In the genomic region with DNA sequence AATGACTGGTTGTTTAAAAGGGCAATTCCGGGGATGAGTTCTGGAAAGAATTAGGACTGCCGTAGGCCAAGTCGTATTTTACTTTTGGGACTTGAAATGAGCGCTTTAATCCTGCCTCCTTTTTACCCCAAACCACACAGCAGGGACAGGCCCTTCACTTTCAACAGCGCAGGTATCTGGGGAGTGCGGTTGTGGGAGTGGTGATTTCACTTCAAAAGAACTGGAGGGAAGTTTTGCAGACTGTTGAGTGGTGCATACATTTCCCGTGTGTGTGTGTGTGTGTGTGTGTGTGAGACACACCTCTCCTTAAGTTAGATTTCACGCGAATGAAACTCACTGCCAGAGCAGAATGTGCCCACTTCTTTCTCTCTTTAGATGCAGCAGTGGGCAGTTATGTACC, we compare ENCODE assay signal across 9 cellular contexts. TPM values are rescaled to one million over a fixed set of nuclear protein-coding genes. Genes with fewer than 3 reads are reported as not detected.
DNase-seq lines count a peak whose midpoint lies in the region; ATAC-seq, FAIRE-seq and TF ChIP-seq lines count a peak whose summit lies in the region.
"Had no signal": no experiment of that assay in that cellular context is flagged by ENCODE, and none has a peak within 500 bp of the region (broad histone marks: within the 10 kb centered on the region; RNA-seq: fewer than 3 reads in every experiment).

No MANE protein-coding gene starts in this region.

- H3K27ac ChIP-seq in right atrium auricular region (no peak overlapping the region), GM12878 (ENCODE audit: control insufficient read depth, insufficient read depth) (no peak overlapping the region), lower lobe of right lung (no peak overlapping the region), urinary bladder (ENCODE audit: low read depth) (no peak overlapping the region), right lobe of liver (no peak overlapping the region)

- no peak for TF ChIP-seq POLR2A in GM12878 (IDR thresholded peaks at IDR 0.05; ENCODE audit: low read depth, low read length)
- no peak for TF ChIP-seq POLR2A in right lobe of liver (IDR thresholded peaks at IDR 0.05)

- H3K27me3 ChIP-seq in right atrium auricular region (no peaks in the 10 kb centered on the region), GM12878 (replicated peaks in 1 of 2; ENCODE audit: control insufficient read depth in 2 of 2, insufficient read depth in 2 of 2, low read length in 1 of 2) (no peaks in the 10 kb centered on the region; a peak in 1 of 4 replicates), lower lobe of right lung (ENCODE audit: low read depth) (no peaks in the 10 kb centered on the region), right lobe of liver (peaks cover 0 to 12% of the 10 kb centered on the region in 2 donors)

- no peak for TF ChIP-seq CTCF in right atrium auricular region (IDR thresholded peaks at IDR 0.05)
- no peak for TF ChIP-seq CTCF in GM12878 (IDR thresholded peaks at IDR 0.05 in 2 of 3, conservative IDR thresholded peaks at IDR 0.05 in 1 of 3; ENCODE audit: control insufficient read depth in 2 of 3, extremely low read depth in 1 of 3, insufficient read depth in 1 of 3, low read depth in 3 of 3, low read length in 3 of 3)
- TF ChIP-seq CTCF in lower lobe of right lung (IDR thresholded peaks at IDR 0.05), result no peak
- TF ChIP-seq CTCF in right lobe of liver (IDR thresholded peaks at IDR 0.05), result no peak

- no peak for TF ChIP-seq EP300 in GM12878 (IDR thresholded peaks at IDR 0.05; ENCODE audit: borderline replicate concordance in 1 of 2, control insufficient read depth in 1 of 2, low read depth in 2 of 2, low read length in 2 of 2)

- BruUV-seq in GM12878 (replicated peaks; lab: Mats Ljungman, UMichigan), result no TSS peak

- WGBS in GM12878 (ENCODE audit: insufficient coverage, insufficient replicate concordance, low lambda C conversion rate, missing lambda C conversion rate), result 34% methylated on average over 9 of the region's 9 CpGs
- 25% methylated on average over 9 of the region's 9 CpGs for WGBS in urinary bladder
- 26% methylated on average over 9 of the region's 9 CpGs for WGBS in right lobe of liver (ENCODE audit: insufficient coverage, low coverage, low lambda C conversion rate, missing lambda C conversion rate)

- intact Hi-C loops in Right ventricle myocardium superior (cut with DNase I), result loop anchor here (10.0 kb wide), 1 partner anchor 133 kb away; no protein-coding TSS in a partner anchor
- intact Hi-C loops in GM12878 (cut with micrococcal nuclease; ENCODE audit: unreplicated experiment), result no loop called here
- intact Hi-C loops in lower lobe of right lung (cut with DNase I), result no loop called here
- intact Hi-C loops in right lobe of liver (cut with DNase I), result no loop called here

- no peak for ATAC-seq in Right ventricle myocardium superior (ENCODE audit: poor library complexity)
- 0 out of 3 replicates have a peak, but pooled peaks have one; percentile 27 for ATAC-seq in GM12878
- no peak for ATAC-seq in lower lobe of right lung
- no peak for ATAC-seq in HG03469 (IDR thresholded peaks at IDR 0.05; ENCODE audit: unreplicated experiment)
- ATAC-seq in right lobe of liver, result no peak
- ATAC-seq: K562 had no signal

- CTCF ChIA-PET in GM12878 (lab: Yijun Ruan, JAX), result no interaction called here

- H3K9me3 ChIP-seq in right atrium auricular region (peaks cover 0 to 14% of the 10 kb centered on the region in 2 donors), GM12878 (replicated peaks; ENCODE audit: control insufficient read depth, insufficient read depth, low read length) (no peaks in the 10 kb centered on the region; the same call in 2 of the 3 replicates), lower lobe of right lung (no peaks in the 10 kb centered on the region), right lobe of liver (no peaks in the 10 kb centered on the region)

- H3K4me1 ChIP-seq in right atrium auricular region (no peaks in the 10 kb centered on the region), GM12878 (ENCODE audit: control insufficient read depth, insufficient read depth, low read length) (no peaks in the 10 kb centered on the region), lower lobe of right lung (no peaks in the 10 kb centered on the region), urinary bladder (ENCODE audit: insufficient read depth) (no peaks in the 10 kb centered on the region), right lobe of liver (peaks cover 0 to 6% (median 0%) of the 10 kb centered on the region in 4 donors)

- POLR2A ChIA-PET in GM12878 (lab: Charles Lee), result no interaction called here

- no peak overlapping the region for H3K4me2 ChIP-seq in GM12878 (ENCODE audit: control insufficient read depth, insufficient read depth)

- SMC1A ChIA-PET in GM12878 (lab: Charles Lee; ENCODE audit: uncharacterized antibody, unreplicated experiment), result no interaction called here

- H3K9ac ChIP-seq in GM12878 (ENCODE audit: control insufficient read depth, insufficient read depth, low read length), result no peak overlapping the region

- no peaks in the 10 kb centered on the region for H4K20me1 ChIP-seq in GM12878 (ENCODE audit: control insufficient read depth, insufficient read depth)

- H3K36me3 ChIP-seq in right atrium auricular region (no peaks in the 10 kb centered on the region), GM12878 (ENCODE audit: control insufficient read depth in 2 of 2, insufficient read depth in 2 of 2, low read length in 1 of 2) (no peaks in the 10 kb centered on the region), lower lobe of right lung (no peaks in the 10 kb centered on the region), urinary bladder (ENCODE audit: insufficient read depth) (no peaks in the 10 kb centered on the region), right lobe of liver (no peaks in the 10 kb centered on the region)

- peak overlapping the region; percentile 43 to 54 for H3K4me3 ChIP-seq in right atrium auricular region
- no peak overlapping the region for H3K4me3 ChIP-seq in GM12878
- H3K4me3 ChIP-seq in lower lobe of right lung, result peak overlapping the region; percentile 58
- peak overlapping the region; percentile 66 for H3K4me3 ChIP-seq in urinary bladder (ENCODE audit: low read depth, low read length)
- H3K4me3 ChIP-seq in right lobe of liver, result no peak overlapping the region
- H3K4me3 ChIP-seq: K562 had no signal

- H2AFZ ChIP-seq in GM12878 (ENCODE audit: control insufficient read depth, low read depth, low read length), result no peak overlapping the region

- DNase-seq in right atrium auricular region (ENCODE audit: low spot score), result no peak
- no peak for DNase-seq in Right ventricle myocardium superior
- DNase-seq in GM12878 (ENCODE audit: low read depth, low spot score), result no peak
- DNase-seq in lower lobe of right lung, result no peak
- no peak for DNase-seq in NCI-H187 treated with DMSO at 0.1 percent for 48 hours (lab: John Stamatoyannopoulos, UW)
- DNase-seq in right lobe of liver, result no peak

- in situ Hi-C loops in GM12878 (cut with MboI), result no loop called here

- H3K79me2 ChIP-seq in GM12878 (ENCODE audit: control insufficient read depth, insufficient read depth, low read length), result no peaks in the 10 kb centered on the region

- no peak for FAIRE-seq in GM12878 (lab: Jason Lieb, UNC)
- FAIRE-seq: K562 had no signal

- no peak for TF ChIP-seq RAD21 in GM12878 (IDR thresholded peaks at IDR 0.05; ENCODE audit: insufficient read depth, low read depth, low read length)

- RAD21 ChIA-PET in GM12878 (lab: Charles Lee; ENCODE audit: unreplicated experiment), result no interaction called here

TF ChIP-seq in GM12878, 131 proteins besides CTCF, POLR2A, EP300 and RAD21:
- no peak for TF ChIP-seq EED (IDR thresholded peaks at IDR 0.05; ENCODE audit: low read depth)
- no peak for TF ChIP-seq SUZ12 (IDR thresholded peaks at IDR 0.05; ENCODE audit: unreplicated experiment)
- TF ChIP-seq SREBF1 (IDR thresholded peaks at IDR 0.05; ENCODE audit: low read length), result no peak

RNA-seq across cellular contexts. Expression of a gene that starts 2.8 kb away (rescaled TPM):
- 1 to 10 TPM in 1 of 2 donors, under 1 TPM in 1; 0.59 to 2.0 TPM for total RNA-seq in right atrium auricular region
- 1.2 TPM for total RNA-seq in Right ventricle myocardium superior
- not detected in 2 replicates for total RNA-seq in GM12878 (2013; cell fraction: nucleolus; rRNA removed)
- total RNA-seq in GM12878 (2014; rRNA removed), result under 0.01 TPM in 1 of 2 replicates, not detected in the other
- total RNA-seq in GM12878 (2014; rRNA removed; fragmentation: Illumina TruSeq; extraction: Trizol), result under 0.01 TPM in 1 of 2 replicates, not detected in the other
- total RNA-seq in GM12878 (2021), result not detected in 2 replicates
- not detected for polyA plus RNA-seq in GM12878 (2011; ENCODE audit: low read depth)
- polyA plus RNA-seq in GM12878 (2011; rRNA removed), result 0.07 TPM in 2 replicates
- polyA plus RNA-seq in GM12878 (2011; cell fraction: cytosol; rRNA removed), result 0.03 and 0.07 TPM in 2 replicates
- 0.12 and 0.19 TPM in 2 replicates for polyA plus RNA-seq in GM12878 (2011; cell fraction: nucleus; rRNA removed)
- polyA plus RNA-seq in GM12878 (2012), result not detected in 2 replicates
- not detected in 2 replicates for polyA plus RNA-seq in GM12878 (2014; fragmentation: Illumina TruSeq; extraction: Trizol)
- polyA plus RNA-seq in GM12878 (2014; fragmentation: Nextera tagmentation; extraction: Ambion mirVana), result not detected
- 0.03 TPM in 1 of 2 replicates, not detected in the other for polyA plus RNA-seq in GM12878 (2014; rRNA removed)
- polyA plus RNA-seq in GM12878 (2016; fragmentation: Nextera tagmentation; extraction: Ambion mirVana), result not detected
- polyA minus RNA-seq in GM12878 (2011; rRNA and poly(A)+ RNA removed), result 0.07 and 0.10 TPM in 2 replicates
- 0.10 TPM in 1 of 2 replicates, not detected in the other for polyA minus RNA-seq in GM12878 (2011; cell fraction: cytosol; rRNA and poly(A)+ RNA removed)
- polyA minus RNA-seq in GM12878 (2011; cell fraction: nucleus; rRNA and poly(A)+ RNA removed), result 0.10 and 0.12 TPM in 2 replicates
- total RNA-seq in lower lobe of right lung, result 2.7 TPM
- 7.8 TPM for total RNA-seq in urinary bladder
- polyA plus RNA-seq in urinary bladder, result 4.2 TPM
- total RNA-seq in right lobe of liver, result under 1 TPM; 0.06 to 0.27 (median 0.12) TPM
- polyA plus RNA-seq: K562 had no signal

Comparison
In these comparisons a context has a peak if more than half of its experiments do, and no peak if none do; other contexts are left out.
1. H3K4me3 ChIP-seq: peak in right atrium auricular region (2 of 2), lower lobe of right lung (single experiment) and urinary bladder (single experiment); none in GM12878 (single experiment) and right lobe of liver (0 of 3).